In the genomic region with DNA sequence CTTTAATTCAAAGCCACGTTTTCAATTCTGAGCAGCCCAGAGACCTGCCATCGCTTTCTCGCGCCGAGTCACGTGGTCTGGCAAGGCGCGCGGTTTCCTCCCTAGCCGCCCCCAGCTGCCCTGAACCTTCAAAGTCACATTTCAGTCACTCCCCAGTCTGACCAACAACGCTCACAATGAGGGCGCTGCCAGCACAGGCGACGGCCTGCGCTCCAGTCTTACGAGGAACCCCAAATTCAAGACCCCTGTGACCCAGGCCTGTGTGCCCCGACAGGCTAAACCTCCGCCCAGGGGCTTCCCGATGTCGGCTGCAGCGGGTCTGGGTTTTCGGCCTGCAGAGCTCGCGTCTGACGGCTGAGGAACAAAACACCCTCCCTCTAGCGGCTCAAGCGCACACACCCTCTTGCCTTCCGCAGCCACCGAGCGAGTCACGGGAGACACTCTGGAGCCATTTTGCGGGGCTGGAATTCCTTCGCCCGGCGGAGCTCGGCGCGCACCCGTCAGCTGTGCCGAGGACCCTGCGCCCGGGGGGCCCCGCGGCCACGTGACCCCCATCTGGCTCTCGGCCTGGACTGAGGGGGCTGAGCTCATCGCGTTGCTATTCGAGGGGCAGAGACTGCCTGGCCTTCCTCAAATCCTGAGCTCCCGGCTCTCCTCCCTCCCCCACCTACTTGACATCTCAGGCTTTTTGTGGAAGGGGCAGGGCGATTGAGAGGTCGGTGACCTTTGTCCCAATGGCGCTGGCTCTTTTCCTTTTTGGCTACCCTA, we compare ENCODE assay signal across 8 cellular contexts.
DNase-seq lines count a peak whose midpoint lies in the region; ATAC-seq and TF ChIP-seq lines count a peak whose summit lies in the region.

No MANE protein-coding gene starts in this region.

- peaks cover 5% of the 10 kb centered on the region for H3K4me1 ChIP-seq in mucosa of descending colon (ENCODE audit: low read depth)

- DNase-seq in AG08396 (ENCODE audit: low spot score) (peak; percentile 93), NCI-H82 treated with DMSO at 0.1 percent for 48 hours (lab: John Stamatoyannopoulos, UW; ENCODE audit: unreplicated experiment) (peak; percentile 72), activated T-cell treated with anti-CD3 and anti-CD28 coated beads for 4 hours (peak; percentile 49), epithelial cell of proximal tubule (ENCODE audit: low read depth) (no peak), mucosa of descending colon (peak; percentile 81 to 85 (median 81))
- peak; percentile 42 to 43 for DNase-seq in stimulated activated CD8-positive, alpha-beta memory T cell treated with anti-CD3 and anti-CD28 coated beads, Interleukin-2, amount 100 ng/mL, for 1 hour (ENCODE audit: low read depth in 2 of 2)

- no peaks in the 10 kb centered on the region for H3K9me3 ChIP-seq in mucosa of descending colon

- peak; percentile 66 for TF ChIP-seq CTCF in epithelial cell of proximal tubule (conservative IDR thresholded peaks at IDR 0.05; ENCODE audit: low read depth, low read length)
- peak; percentile 31 for TF ChIP-seq CTCF in mucosa of descending colon (IDR thresholded peaks at IDR 0.05)

- intact Hi-C loops in mucosa of descending colon (cut with DNase I, micrococcal nuclease) = no loop called here

- ATAC-seq in GM19023 (IDR thresholded peaks at IDR 0.05; ENCODE audit: unreplicated experiment) (peak; percentile 90), HG03196 (IDR thresholded peaks at IDR 0.05; ENCODE audit: unreplicated experiment) (peak; percentile 86), mucosa of descending colon (peak; percentile 95)

- H3K4me3 ChIP-seq in epithelial cell of proximal tubule (ENCODE audit: low read depth, low read length) = peak overlapping the region; percentile 43
- H3K4me3 ChIP-seq in mucosa of descending colon = no peak overlapping the region

- H3K36me3 ChIP-seq in mucosa of descending colon (ENCODE audit: low read depth) = no peaks in the 10 kb centered on the region
